In the genomic region with DNA sequence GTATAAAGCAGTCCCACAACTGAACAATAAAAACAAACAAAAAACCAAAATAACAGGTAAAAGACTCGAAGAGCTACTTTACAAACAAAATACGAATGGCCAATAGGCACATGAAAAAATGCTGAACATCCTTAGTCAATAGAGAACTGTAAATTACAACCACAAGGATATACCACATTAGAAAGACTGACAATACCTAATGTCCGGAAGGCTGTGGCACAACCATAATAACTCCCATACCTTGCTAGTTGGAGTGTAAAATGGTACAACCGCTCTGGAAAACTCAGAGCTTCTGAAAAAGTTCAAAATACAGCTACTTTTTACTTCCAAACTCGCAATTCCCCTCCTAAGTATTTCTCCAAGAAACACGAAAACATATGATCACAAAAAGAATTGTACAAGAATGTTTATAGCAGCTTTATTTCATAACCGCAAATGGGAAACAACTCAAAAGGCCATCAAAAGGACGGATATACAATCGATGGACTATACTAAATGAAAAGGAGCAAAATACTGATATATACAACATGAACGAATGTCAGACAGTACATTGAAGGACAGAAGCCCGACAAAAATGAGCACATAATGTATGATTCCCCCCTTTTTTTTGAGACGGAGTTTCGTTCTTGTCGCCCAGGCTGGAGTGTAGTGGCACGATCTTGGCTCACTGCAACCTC, we compare ENCODE assay signal across 8 cellular contexts. TPM values are rescaled to one million over a fixed set of nuclear protein-coding genes. Genes with fewer than 3 reads are reported as not detected.
A peak's percentile ranks its signal among the peaks of the same experiment; 100 is the strongest.
DNase-seq lines count a peak whose midpoint lies in the region; ATAC-seq and TF ChIP-seq lines count a peak whose summit lies in the region.

No MANE protein-coding gene starts in this region.

- no peaks in the 10 kb centered on the region for H3K9me3 ChIP-seq in CD4-positive, alpha-beta T cell (ENCODE audit: control insufficient read depth, low read length)
- no peaks in the 10 kb centered on the region for H3K9me3 ChIP-seq in endocrine pancreas (ENCODE audit: control insufficient read depth, low read length)
- no peaks in the 10 kb centered on the region for H3K9me3 ChIP-seq in neutrophil

- no peaks in the 10 kb centered on the region for H3K9me3 Mint-ChIP-seq in CD4-positive, alpha-beta T cell

- DNase-seq in CD4-positive, alpha-beta T cell = no peak
- DNase-seq in OCI-M1 (lab: John Stamatoyannopoulos, UW) (peak; percentile 54), mucosa of gallbladder (ENCODE audit: low spot score) (no peak), nucleus accumbens (lab: John Stamatoyannopoulos, UW) (no peak)

- H3K27me3 ChIP-seq in CD4-positive, alpha-beta T cell (ENCODE audit: control insufficient read depth, insufficient read depth, low read length) = no peaks in the 10 kb centered on the region
- no peaks in the 10 kb centered on the region for H3K27me3 ChIP-seq in endocrine pancreas (ENCODE audit: control insufficient read depth, insufficient read depth, low read length)
- H3K27me3 ChIP-seq in neutrophil = no peaks in the 10 kb centered on the region

- POLR2A ChIA-PET in CD4-positive, alpha-beta T cell (lab: Charles Lee) = interaction anchor here (0.7 to 5.6 kb wide), 19 partner anchors 9 to 471 kb away, joined by 3 to 158 read pairs (median 22); a partner anchor contains a TSS

- peak overlapping the region; percentile 100 for H3K27ac Mint-ChIP-seq in CD4-positive, alpha-beta T cell

- peaks cover 47% of the 10 kb centered on the region for H3K4me1 Mint-ChIP-seq in CD4-positive, alpha-beta T cell (ENCODE audit: low read depth)

- ATAC-seq in CD4-positive, alpha-beta T cell (ENCODE audit: poor library complexity) = no peak
- ATAC-seq in HG02973 (IDR thresholded peaks at IDR 0.05; ENCODE audit: unreplicated experiment) (no peak), GM18868 (IDR thresholded peaks at IDR 0.05; ENCODE audit: unreplicated experiment) (no peak)

- peaks cover 28% of the 10 kb centered on the region for H3K36me3 Mint-ChIP-seq in CD4-positive, alpha-beta T cell (ENCODE audit: low read depth)

- H3K4me3 Mint-ChIP-seq in CD4-positive, alpha-beta T cell = peak overlapping the region; percentile 99

- H3K9ac ChIP-seq in endocrine pancreas (ENCODE audit: control insufficient read depth, insufficient read depth, low read length) = no peak overlapping the region

- H3K27ac ChIP-seq in CD4-positive, alpha-beta T cell (ENCODE audit: low read depth, low read length) = peak overlapping the region; percentile 96
- H3K27ac ChIP-seq in neutrophil = peak overlapping the region; percentile 95

- TF ChIP-seq CTCF in CD4-positive, alpha-beta T cell (IDR thresholded peaks at IDR 0.05) = no peak
- TF ChIP-seq CTCF in neutrophil (IDR thresholded peaks at IDR 0.05) = no peak

- H3K4me1 ChIP-seq in endocrine pancreas (ENCODE audit: control insufficient read depth, insufficient read depth, low read length) (peaks cover 13% of the 10 kb centered on the region), neutrophil (ENCODE audit: control insufficient read depth in 1 of 2, insufficient read depth in 1 of 2, low read depth in 1 of 2, low read length in 1 of 2) (peaks cover 32 to 39% of the 10 kb centered on the region in 2 experiments)

- H3K36me3 ChIP-seq in endocrine pancreas (ENCODE audit: control insufficient read depth, insufficient read depth, low read length) (no peaks in the 10 kb centered on the region), neutrophil (no peaks in the 10 kb centered on the region)

- H3K27me3 Mint-ChIP-seq in CD4-positive, alpha-beta T cell = peaks cover 7% of the 10 kb centered on the region

- CTCF ChIA-PET in CD4-positive, alpha-beta T cell (lab: Charles Lee) = interaction anchor here (1.9 to 4.2 kb wide), 2 partner anchors 53 to 70 kb away, joined by 5 to 24 read pairs; a partner anchor contains a TSS

- H3K4me3 ChIP-seq in endocrine pancreas (ENCODE audit: control insufficient read depth, insufficient read depth, low read length) (peak overlapping the region; percentile 93), neutrophil (ENCODE audit: low read depth in 1 of 2, low read length in 1 of 2) (peak overlapping the region; percentile 70 to 93)

- intact Hi-C loops in CD4-positive, alpha-beta T cell (cut with DNase I, micrococcal nuclease) = loop anchor here (5.0 to 10.0 kb wide), 9 partner anchors 33 to 648 kb away; a partner anchor contains a TSS

RNA-seq across cellular contexts. Expression of a gene that starts 2.3 kb away (rescaled TPM):
- total RNA-seq in CD4-positive, alpha-beta T cell = 10 to 100 TPM; 25.8 to 26.0 TPM
- 48.7 TPM for total RNA-seq in mucosa of gallbladder

RNA-seq across cellular contexts. Expression of a gene that starts 3.3 kb away (rescaled TPM):
- total RNA-seq in CD4-positive, alpha-beta T cell = 1 to 10 TPM; 3.9 to 4.0 TPM
- total RNA-seq in mucosa of gallbladder = 9.0 TPM

RNA-seq across cellular contexts. Expression of a gene that starts 20.0 kb away (rescaled TPM):
- total RNA-seq in CD4-positive, alpha-beta T cell = not detected
- 1.6 TPM for total RNA-seq in mucosa of gallbladder

RNA-seq across cellular contexts. Expression of a gene that starts 32.5 kb away (rescaled TPM):
- total RNA-seq in CD4-positive, alpha-beta T cell = not detected
- 0.95 TPM for total RNA-seq in mucosa of gallbladder

RNA-seq across cellular contexts. Expression of a gene that starts 34.3 kb away (rescaled TPM):
- total RNA-seq in CD4-positive, alpha-beta T cell = under 1 TPM; 0.17 to 0.69 TPM
- 7.7 TPM for total RNA-seq in mucosa of gallbladder
